ENCODE assay signal across 13 cellular contexts in genomic region chr7:16130127-16131110, GRCh38.
A peak's percentile ranks its signal among the peaks of the same experiment; 100 is the strongest.
DNase-seq lines count a peak whose midpoint lies in the region; ATAC-seq and TF ChIP-seq lines count a peak whose summit lies in the region.
"Had no signal": no experiment of that assay in that cellular context is flagged by ENCODE, and none has a peak within 500 bp of the region (broad histone marks: within the 10 kb centered on the region; RNA-seq: fewer than 3 reads in every experiment).

No MANE protein-coding gene starts in this region.

- H2BK120ac ChIP-seq in mesendoderm (ENCODE audit: low read depth, low read length), result no peak overlapping the region

- no peak overlapping the region for H3K4me3 ChIP-seq in AG10803 (ENCODE audit: low read length)
- H3K4me3 ChIP-seq in ascending aorta, result no peak overlapping the region
- no peak overlapping the region for H3K4me3 ChIP-seq in mesendoderm (ENCODE audit: low read length)
- H3K4me3 ChIP-seq: cardiac muscle cell had no signal

- H3K27ac ChIP-seq in ascending aorta (no peak overlapping the region), mesendoderm (ENCODE audit: low read depth, low read length) (no peak overlapping the region)
- H3K27ac ChIP-seq: cardiac muscle cell, neutrophil had no signal

- H2BK15ac ChIP-seq in mesendoderm (replicated peaks; ENCODE audit: low read depth), result no peak overlapping the region

- H3K4ac ChIP-seq in mesendoderm (ENCODE audit: low read depth, low read length), result no peak overlapping the region

- H3K4me2 ChIP-seq in mesendoderm (ENCODE audit: low read length), result no peak overlapping the region

- H3K4me3 Mint-ChIP-seq in stimulated activated effector memory CD8-positive, alpha-beta T cell treated with anti-CD3 and anti-CD28 coated beads, Interleukin-12 subunit alpha, Interleukin-12 subunit beta, amount 100 ng/mL, for 72 hours, result no peak overlapping the region
- no peak overlapping the region for H3K4me3 Mint-ChIP-seq in activated T-cell treated with anti-CD3 and anti-CD28 coated beads, Interleukin-2, amount 50 U/mL, for 72 hours
- H3K4me3 Mint-ChIP-seq: activated CD4-positive, alpha-beta T cell treated with anti-CD3 and anti-CD28 coated beads for 36 hours had no signal

- peaks cover 3% of the 10 kb centered on the region for H3K9me3 Mint-ChIP-seq in stimulated activated effector memory CD8-positive, alpha-beta T cell treated with anti-CD3 and anti-CD28 coated beads, Interleukin-12 subunit alpha, Interleukin-12 subunit beta, amount 100 ng/mL, for 72 hours
- peaks cover 2 to 7% of the 10 kb centered on the region in 2 donors for H3K9me3 Mint-ChIP-seq in activated T-cell treated with anti-CD3 and anti-CD28 coated beads, Interleukin-2, amount 50 U/mL, for 72 hours

- H4K5ac ChIP-seq in mesendoderm (ENCODE audit: low read length), result no peak overlapping the region

- no peaks in the 10 kb centered on the region for H3K79me2 ChIP-seq in mesendoderm (ENCODE audit: control insufficient read depth, insufficient read depth, low read length)

- H3K9me3 ChIP-seq in ascending aorta, result peaks cover 0 to 4% of the 10 kb centered on the region in 2 donors
- H3K9me3 ChIP-seq: BE2C had no signal

- no peak overlapping the region for H3K56ac ChIP-seq in mesendoderm (ENCODE audit: low read length)

- H3K27ac Mint-ChIP-seq in stimulated activated effector memory CD8-positive, alpha-beta T cell treated with anti-CD3 and anti-CD28 coated beads, Interleukin-12 subunit alpha, Interleukin-12 subunit beta, amount 100 ng/mL, for 72 hours, result no peak overlapping the region
- no peak overlapping the region for H3K27ac Mint-ChIP-seq in activated T-cell treated with anti-CD3 and anti-CD28 coated beads, Interleukin-2, amount 50 U/mL, for 72 hours
- H3K27ac Mint-ChIP-seq: activated CD4-positive, alpha-beta T cell treated with anti-CD3 and anti-CD28 coated beads for 36 hours had no signal

- no peak overlapping the region for H2AK5ac ChIP-seq in mesendoderm (ENCODE audit: low read length)

- no peak overlapping the region for H2BK5ac ChIP-seq in mesendoderm (ENCODE audit: low read length)

- H3K4me1 Mint-ChIP-seq in stimulated activated effector memory CD8-positive, alpha-beta T cell treated with anti-CD3 and anti-CD28 coated beads, Interleukin-12 subunit alpha, Interleukin-12 subunit beta, amount 100 ng/mL, for 72 hours, result no peaks in the 10 kb centered on the region
- H3K4me1 Mint-ChIP-seq in activated T-cell treated with anti-CD3 and anti-CD28 coated beads, Interleukin-2, amount 50 U/mL, for 72 hours (ENCODE audit: low read depth), result no peaks in the 10 kb centered on the region
- H3K4me1 Mint-ChIP-seq: activated CD4-positive, alpha-beta T cell treated with anti-CD3 and anti-CD28 coated beads for 36 hours had no signal

- ATAC-seq in stimulated activated effector memory CD8-positive, alpha-beta T cell treated with anti-CD3 and anti-CD28 coated beads, Interleukin-12 subunit alpha, Interleukin-12 subunit beta, amount 100 ng/mL, for 72 hours, result no peak
- no peak for ATAC-seq in activated T-cell treated with anti-CD3 and anti-CD28 coated beads, Interleukin-2, amount 50 U/mL, for 72 hours (replicated peaks in 1 of 2)
- ATAC-seq: activated CD4-positive, alpha-beta T cell treated with anti-CD3 and anti-CD28 coated beads for 36 hours had no signal

- no peak overlapping the region for H3K23ac ChIP-seq in mesendoderm (ENCODE audit: low read length)

- H3K27me3 Mint-ChIP-seq in activated T-cell treated with anti-CD3 and anti-CD28 coated beads, Interleukin-2, amount 50 U/mL, for 72 hours (ENCODE audit: low read depth), result no peaks in the 10 kb centered on the region
- H3K27me3 Mint-ChIP-seq: activated CD4-positive, alpha-beta T cell treated with anti-CD3 and anti-CD28 coated beads for 36 hours had no signal

- H3K79me1 ChIP-seq in mesendoderm (ENCODE audit: low read length), result no peaks in the 10 kb centered on the region

- H3K36me3 ChIP-seq in ascending aorta (no peaks in the 10 kb centered on the region), mesendoderm (ENCODE audit: control insufficient read depth, insufficient read depth, low read length) (no peaks in the 10 kb centered on the region)
- H3K36me3 ChIP-seq: BE2C, cardiac muscle cell, neutrophil had no signal

- no peaks in the 10 kb centered on the region for H3K4me1 ChIP-seq in ascending aorta
- no peaks in the 10 kb centered on the region for H3K4me1 ChIP-seq in mesendoderm (ENCODE audit: control insufficient read depth, low read depth, low read length)

- H3K27me3 ChIP-seq in ascending aorta (no peaks in the 10 kb centered on the region), mesendoderm (ENCODE audit: insufficient read depth, low read length, poor library complexity) (no peaks in the 10 kb centered on the region)
- H3K27me3 ChIP-seq: BE2C, cardiac muscle cell, neutrophil had no signal

- WGBS in mesendoderm (ENCODE audit: extremely low coverage, insufficient coverage, low lambda C conversion rate), result no CpG with 5 or more reads among the region's 1 CpG

- TF ChIP-seq CTCF in AG10803 (conservative IDR thresholded peaks at IDR 0.05; ENCODE audit: low read length) (no peak), ascending aorta (IDR thresholded peaks at IDR 0.05) (no peak)

- DNase-seq in AG10803 (ENCODE audit: low read depth) (peak; percentile 72), NCI-H2171 (lab: John Stamatoyannopoulos, UW) (peak; percentile 2), dedifferentiated amniotic fluid mesenchymal stem cell (ENCODE audit: extremely low spot score) (peak; percentile 20), left kidney (ENCODE audit: low read depth, low spot score) (peak; percentile 4), ascending aorta (ENCODE audit: low spot score in 2 of 2) (no peak), mesendoderm (no peak)
- DNase-seq in stimulated activated effector memory CD8-positive, alpha-beta T cell treated with anti-CD3 and anti-CD28 coated beads, Interleukin-12 subunit alpha, Interleukin-12 subunit beta, amount 100 ng/mL, for 72 hours (ENCODE audit: low spot score in 2 of 2), result no peak
- no peak for DNase-seq in activated T-cell treated with anti-CD3 and anti-CD28 coated beads, Interleukin-2, amount 50 U/mL, for 72 hours
- DNase-seq: activated CD4-positive, alpha-beta T cell treated with anti-CD3 and anti-CD28 coated beads for 36 hours; BE2C; Karpas-422 had no signal

- no peak overlapping the region for H3K9ac ChIP-seq in mesendoderm (ENCODE audit: low read length)

- no peaks in the 10 kb centered on the region for H3K36me3 Mint-ChIP-seq in stimulated activated effector memory CD8-positive, alpha-beta T cell treated with anti-CD3 and anti-CD28 coated beads, Interleukin-12 subunit alpha, Interleukin-12 subunit beta, amount 100 ng/mL, for 72 hours
- no peaks in the 10 kb centered on the region for H3K36me3 Mint-ChIP-seq in activated T-cell treated with anti-CD3 and anti-CD28 coated beads, Interleukin-2, amount 50 U/mL, for 72 hours (ENCODE audit: insufficient read depth in 2 of 2)

- H3K18ac ChIP-seq in mesendoderm (ENCODE audit: low read length), result no peak overlapping the region

- no peak overlapping the region for H4K8ac ChIP-seq in mesendoderm (ENCODE audit: low read depth, low read length)

- intact Hi-C loops in ascending aorta (cut with DNase I), result no loop called here

Comparison
In these comparisons a context has a peak if more than half of its experiments do, and no peak if none do; other contexts are left out.
1. DNase-seq: peak in AG10803 (single experiment), NCI-H2171 (single experiment), dedifferentiated amniotic fluid mesenchymal stem cell (single experiment) and left kidney (single experiment); none in ascending aorta (0 of 2), mesendoderm (single experiment), stimulated activated effector memory CD8-positive, alpha-beta T cell treated with anti-CD3 and anti-CD28 coated beads, Interleukin-12 subunit alpha, Interleukin-12 subunit beta, amount 100 ng/mL, for 72 hours (0 of 2) and activated T-cell treated with anti-CD3 and anti-CD28 coated beads, Interleukin-2, amount 50 U/mL, for 72 hours (0 of 2).